Comparison of ENCODE assay signal across 8 cellular contexts in genomic region chr11:62560566-62561103, GRCh38. TPM values are rescaled to one million over a fixed set of nuclear protein-coding genes. Genes with fewer than 3 reads are reported as not detected.
DNase-seq lines count a peak whose midpoint lies in the region; ATAC-seq and TF ChIP-seq lines count a peak whose summit lies in the region.

No MANE protein-coding gene starts in this region.

- no peak for ATAC-seq in natural killer cell treated with Interleukin-12 subunit alpha and Interleukin-12 subunit beta and Interleukin-15 and Interleukin-18, amount 100 ng/mL, for 72 hours
- ATAC-seq in GM21619 (IDR thresholded peaks at IDR 0.05; ENCODE audit: unreplicated experiment), result no peak

- H3K9me3 ChIP-seq in A673 (ENCODE audit: low read depth, low read length, poor library complexity, severe bottlenecking) (no peaks in the 10 kb centered on the region), NT2/D1 (ENCODE audit: insufficient read depth, low read length) (no peaks in the 10 kb centered on the region), thymus (ENCODE audit: control insufficient read depth) (no peaks in the 10 kb centered on the region)

- CTCF ChIA-PET in A673 (lab: Charles Lee), result interaction anchor here (0.5 to 3.1 kb wide), 10 partner anchors 11 to 205 kb away, joined by 4 to 41 read pairs (median 8); partner anchors contain the start of genes AHNAK, EEF1G and TUT1

- no peaks in the 10 kb centered on the region for H3K9me3 Mint-ChIP-seq in natural killer cell treated with Interleukin-12 subunit alpha and Interleukin-12 subunit beta and Interleukin-15 and Interleukin-18, amount 100 ng/mL, for 72 hours

- peaks cover 48% of the 10 kb centered on the region for H3K4me1 ChIP-seq in A673 (ENCODE audit: insufficient read depth, low read length, poor library complexity, severe bottlenecking)
- H3K4me1 ChIP-seq in NT2/D1 (ENCODE audit: insufficient read depth, insufficient read length), result peaks cover 36% of the 10 kb centered on the region
- H3K4me1 ChIP-seq in thymus (ENCODE audit: control insufficient read depth, insufficient read depth, low read length), result peaks cover 18% of the 10 kb centered on the region

- no peak overlapping the region for H3K4me3 ChIP-seq in A673 (ENCODE audit: low read depth, low read length, poor library complexity, severe bottlenecking)
- no peak overlapping the region for H3K4me3 ChIP-seq in NT2/D1 (ENCODE audit: insufficient read length, low read depth)
- H3K4me3 ChIP-seq in thymus (ENCODE audit: low read length), result no peak overlapping the region

- H3K27me3 Mint-ChIP-seq in natural killer cell treated with Interleukin-12 subunit alpha and Interleukin-12 subunit beta and Interleukin-15 and Interleukin-18, amount 100 ng/mL, for 72 hours, result no peaks in the 10 kb centered on the region

- H3K36me3 ChIP-seq in A673 (ENCODE audit: insufficient read depth, low read length, poor library complexity, severe bottlenecking) (peaks cover 84% of the 10 kb centered on the region), NT2/D1 (ENCODE audit: insufficient read depth, insufficient read length, low read length) (peaks cover 84% of the 10 kb centered on the region), thymus (ENCODE audit: control insufficient read depth, insufficient read depth) (peaks cover 44% of the 10 kb centered on the region)

- peak overlapping the region; percentile 5 for H3K4me3 Mint-ChIP-seq in natural killer cell treated with Interleukin-12 subunit alpha and Interleukin-12 subunit beta and Interleukin-15 and Interleukin-18, amount 100 ng/mL, for 72 hours

- no peaks in the 10 kb centered on the region for H3K27me3 ChIP-seq in A673 (replicated peaks; ENCODE audit: insufficient read depth, low read depth, low read length, poor library complexity)
- H3K27me3 ChIP-seq in NT2/D1 (ENCODE audit: insufficient read depth, insufficient read length), result no peaks in the 10 kb centered on the region
- H3K27me3 ChIP-seq in thymus (ENCODE audit: control insufficient read depth, insufficient read depth), result no peaks in the 10 kb centered on the region

- DNase-seq in A673 (ENCODE audit: low spot score), result peak; percentile 96
- DNase-seq in GM13976 (ENCODE audit: low spot score), result no peak
- peak; percentile 95 for DNase-seq in NT2/D1 (ENCODE audit: low read depth, low spot score)
- peak; percentile 83 for DNase-seq in activated T-cell treated with anti-CD3 and anti-CD28 coated beads, Interleukin-2, amount 50 U/mL, for 1 hour
- DNase-seq in fibroblast of gingiva (ENCODE audit: low read depth), result peak; percentile 98
- DNase-seq in natural killer cell treated with Interleukin-12 subunit alpha and Interleukin-12 subunit beta and Interleukin-15 and Interleukin-18, amount 100 ng/mL, for 72 hours (ENCODE audit: low spot score), result no peak

- in situ Hi-C loops in GM13976 (cut with MboI; ENCODE audit: low sequenced_read_pairs, unreplicated experiment), result no loop called here

- H3K27ac ChIP-seq in A673 (ENCODE audit: low read depth, low read length, poor library complexity, severe bottlenecking), result peak overlapping the region; percentile 24
- peak overlapping the region; percentile 40 for H3K27ac ChIP-seq in thymus (ENCODE audit: low read depth)

- peaks cover 50 to 54% of the 10 kb centered on the region in 2 donors for H3K4me1 Mint-ChIP-seq in natural killer cell treated with Interleukin-12 subunit alpha and Interleukin-12 subunit beta and Interleukin-15 and Interleukin-18, amount 100 ng/mL, for 72 hours (ENCODE audit: low read depth in 2 of 2)

- intact Hi-C loops in A673 (cut with micrococcal nuclease; ENCODE audit: unreplicated experiment), result loop anchor here (2.0 to 5.0 kb wide), 2 partner anchors 138 to 166 kb away; no protein-coding TSS in a partner anchor

- peak overlapping the region; percentile 85 to 90 for H3K27ac Mint-ChIP-seq in natural killer cell treated with Interleukin-12 subunit alpha and Interleukin-12 subunit beta and Interleukin-15 and Interleukin-18, amount 100 ng/mL, for 72 hours

- peak; percentile 84 for TF ChIP-seq CTCF in A673 (conservative IDR thresholded peaks at IDR 0.05; ENCODE audit: low read depth, low read length)
- peak; percentile 65 for TF ChIP-seq CTCF in GM13976 (IDR thresholded peaks at IDR 0.05; ENCODE audit: borderline replicate concordance, control extremely low read depth, extremely low read depth, insufficient read depth, missing control alignments)

- H3K36me3 Mint-ChIP-seq in natural killer cell treated with Interleukin-12 subunit alpha and Interleukin-12 subunit beta and Interleukin-15 and Interleukin-18, amount 100 ng/mL, for 72 hours, result peaks cover 26% of the 10 kb centered on the region

- POLR2A ChIA-PET in A673 (lab: Charles Lee; ENCODE audit: low non-redundant PET), result interaction anchor here (0.6 kb wide), 2 partner anchors 11 to 151 kb away, joined by 3 read pairs; no protein-coding TSS in a partner anchor

- H3K9ac ChIP-seq in NT2/D1 (ENCODE audit: insufficient read length, low read depth), result no peak overlapping the region

- BruUV-seq in A673 (replicated peaks; lab: Mats Ljungman, UMichigan), result no TSS peak

- 90% methylated on average over 2 of the region's 2 CpGs for WGBS in thymus

RNA-seq across cellular contexts. Expression of gene EEF1G, which starts 13.1 kb away (rescaled TPM):
- total RNA-seq in A673 (2021), result 1,804 and 1,817 TPM in 2 replicates
- 1,000 to 10,000 TPM in 1 of 2 donors, 100 to 1,000 TPM in 1; 898 to 1,016 TPM for total RNA-seq in natural killer cell treated with Interleukin-12 subunit alpha and Interleukin-12 subunit beta and Interleukin-15 and Interleukin-18, amount 100 ng/mL, for 72 hours
- 1,365 TPM for polyA plus RNA-seq in thymus

RNA-seq across cellular contexts. Expression of gene AHNAK, which starts 14.0 kb away (rescaled TPM):
- total RNA-seq in A673 (2021), result 71.7 and 73.0 TPM in 2 replicates
- 10 to 100 TPM; 49.2 to 60.0 TPM for total RNA-seq in natural killer cell treated with Interleukin-12 subunit alpha and Interleukin-12 subunit beta and Interleukin-15 and Interleukin-18, amount 100 ng/mL, for 72 hours
- polyA plus RNA-seq in thymus, result 35.8 TPM

RNA-seq across cellular contexts. Expression of gene TUT1, which starts 30.7 kb away (rescaled TPM):
- total RNA-seq in A673 (2021), result 27.3 and 27.6 TPM in 2 replicates
- total RNA-seq in natural killer cell treated with Interleukin-12 subunit alpha and Interleukin-12 subunit beta and Interleukin-15 and Interleukin-18, amount 100 ng/mL, for 72 hours, result 10 to 100 TPM; 24.1 to 35.7 TPM
- polyA plus RNA-seq in thymus, result 25.3 TPM

RNA-seq across cellular contexts. Expression of gene MTA2, which starts 41.0 kb away (rescaled TPM):
- total RNA-seq in A673 (2021), result 241 and 243 TPM in 2 replicates
- 100 to 1,000 TPM; 234 to 259 TPM for total RNA-seq in natural killer cell treated with Interleukin-12 subunit alpha and Interleukin-12 subunit beta and Interleukin-15 and Interleukin-18, amount 100 ng/mL, for 72 hours
- 79.3 TPM for polyA plus RNA-seq in thymus

RNA-seq across cellular contexts. Expression of gene EML3, which starts 51.9 kb away (rescaled TPM):
- total RNA-seq in A673 (2021), result 21.3 and 30.4 TPM in 2 replicates
- total RNA-seq in natural killer cell treated with Interleukin-12 subunit alpha and Interleukin-12 subunit beta and Interleukin-15 and Interleukin-18, amount 100 ng/mL, for 72 hours, result 100 to 1,000 TPM; 122 to 205 TPM
- polyA plus RNA-seq in thymus, result 99.3 TPM

Comparison
In these comparisons a context has a peak if more than half of its experiments do, and no peak if none do; other contexts are left out.
1. DNase-seq: peak in A673 (single experiment), NT2/D1 (single experiment), activated T-cell treated with anti-CD3 and anti-CD28 coated beads, Interleukin-2, amount 50 U/mL, for 1 hour (single experiment) and fibroblast of gingiva (single experiment); none in GM13976 (single experiment) and natural killer cell treated with Interleukin-12 subunit alpha and Interleukin-12 subunit beta and Interleukin-15 and Interleukin-18, amount 100 ng/mL, for 72 hours (single experiment).